ENCODE assay signal across 33 cellular contexts in the genomic region with DNA sequence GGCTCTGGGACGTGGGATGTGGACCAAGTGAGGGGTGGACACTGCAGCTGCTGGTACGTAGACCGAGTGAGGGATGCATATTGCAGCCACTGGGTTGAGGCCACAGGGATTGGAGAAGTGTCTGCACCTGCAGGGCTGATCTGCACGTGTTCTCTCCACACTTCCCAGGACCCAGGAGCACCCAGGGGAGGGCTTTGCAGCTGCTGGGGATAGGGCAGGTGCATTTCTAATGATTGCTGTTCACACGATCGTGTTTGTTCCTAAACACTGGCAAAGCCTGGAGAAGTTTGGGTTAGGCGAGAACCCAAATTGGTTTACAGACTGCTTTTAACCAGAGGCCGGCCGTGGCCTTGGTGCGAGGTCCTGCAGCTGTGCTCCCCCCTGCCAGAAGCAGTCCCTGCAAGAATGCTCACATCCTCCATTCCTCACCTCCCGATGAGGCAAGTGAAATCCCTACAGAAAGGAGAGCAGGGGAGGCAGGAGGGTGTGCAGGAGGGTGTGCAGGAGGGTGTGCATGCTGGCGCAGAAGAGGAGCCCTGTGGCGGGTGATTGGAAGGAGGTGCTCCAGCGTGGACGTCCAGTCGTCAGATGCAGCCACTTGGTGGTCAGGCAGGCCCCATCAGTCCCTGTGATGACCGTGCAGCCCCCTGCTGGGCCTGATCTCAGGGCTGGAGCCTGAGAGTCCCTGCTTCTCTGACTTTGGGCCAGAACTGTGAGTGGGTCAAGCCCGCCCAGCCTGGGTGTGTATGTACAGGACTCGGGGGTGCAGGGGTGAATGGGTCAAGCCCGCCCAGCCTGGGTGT. TPM values are rescaled to one million over a fixed set of nuclear protein-coding genes. Genes with fewer than 3 reads are reported as not detected.
DNase-seq lines count a peak whose midpoint lies in the region; ATAC-seq, FAIRE-seq and TF ChIP-seq lines count a peak whose summit lies in the region.
"Had no signal": no experiment of that assay in that cellular context is flagged by ENCODE, and none has a peak within 500 bp of the region (broad histone marks: within the 10 kb centered on the region; RNA-seq: fewer than 3 reads in every experiment).

No MANE protein-coding gene starts in this region.

- H3K4me3 ChIP-seq in right atrium auricular region (no peak overlapping the region), suprapubic skin (no peak overlapping the region), gastroesophageal sphincter (no peak overlapping the region)
- H3K4me3 ChIP-seq: GM23338, MG63, ovary, transverse colon had no signal

- no peak for ATAC-seq in Right ventricle myocardium superior (ENCODE audit: poor library complexity)
- no peak for ATAC-seq in gastroesophageal sphincter
- no peak for ATAC-seq in left cardiac atrium
- ATAC-seq: GM23338, natural killer cell, right cardiac atrium, SK-N-SH treated with all-trans-retinoic acid at 6 μM for 48 hours had no signal

- no peak for FAIRE-seq in GM19239 (lab: Jason Lieb, UNC)
- FAIRE-seq: astrocyte, G401.6 had no signal

- TF ChIP-seq CTCF in right atrium auricular region (IDR thresholded peaks at IDR 0.05) (no peak), suprapubic skin (IDR thresholded peaks at IDR 0.05) (no peak), gastroesophageal sphincter (IDR thresholded peaks at IDR 0.05) (no peak)

- 94% methylated on average over 20 of the region's 20 CpGs for WGBS in suprapubic skin
- 88% methylated on average over 5 of the region's 20 CpGs; no CpG with 5 or more reads in 1 of the 2 donors for WGBS in gastroesophageal sphincter (ENCODE audit: low coverage in 1 of 2), 2 donors

- intact Hi-C loops in Right ventricle myocardium superior (cut with DNase I), result no loop called here
- intact Hi-C loops in left cardiac atrium (cut with DNase I), result no loop called here

- H3K4me1 ChIP-seq in right atrium auricular region (peaks cover 0 to 15% of the 10 kb centered on the region in 2 donors), suprapubic skin (peaks cover 6% of the 10 kb centered on the region), gastroesophageal sphincter (peaks cover 0 to 18% (median 0%) of the 10 kb centered on the region in 3 donors)

- H3K27me3 ChIP-seq in right atrium auricular region (no peaks in the 10 kb centered on the region), suprapubic skin (peaks cover 18% of the 10 kb centered on the region), gastroesophageal sphincter (peaks cover 9% of the 10 kb centered on the region)
- H3K27me3 ChIP-seq: heart right ventricle, MG63, ovary, transverse colon had no signal

- no peaks in the 10 kb centered on the region for H3K9me3 ChIP-seq in right atrium auricular region
- no peaks in the 10 kb centered on the region for H3K9me3 ChIP-seq in suprapubic skin
- no peaks in the 10 kb centered on the region for H3K9me3 ChIP-seq in gastroesophageal sphincter
- H3K9me3 ChIP-seq: heart right ventricle, MG63, ovary, transverse colon had no signal

- H3K27ac ChIP-seq in right atrium auricular region (no peak overlapping the region), suprapubic skin (no peak overlapping the region), gastroesophageal sphincter (no peak overlapping the region)
- H3K27ac ChIP-seq: ovary, transverse colon had no signal

- peak; percentile 51 for DNase-seq in right atrium auricular region (ENCODE audit: low spot score)
- no peak for DNase-seq in Right ventricle myocardium superior
- peak; percentile 66 for DNase-seq in NCI-H345 (lab: John Stamatoyannopoulos, UW)
- DNase-seq in islet precursor cell, result peak; percentile 51
- peak; percentile 54 to 72 for DNase-seq in suprapubic skin (ENCODE audit: low spot score in 2 of 2)
- DNase-seq in left cardiac atrium, result no peak
- no peak for DNase-seq in GM19239 (ENCODE audit: insufficient read length, low spot score)
- DNase-seq: activated CD4-positive, alpha-beta T cell treated with anti-CD3 and anti-CD28 coated beads, Interleukin-2, amount 10 ng/mL, durations not matched to agents 24 days and 14 days; activated naive CD8-positive, alpha-beta T cell treated with anti-CD3 and anti-CD28 coated beads, Interleukin-2, amount 10 ng/mL, durations not matched to agents 7 days and 5 days; cerebellar nuclear complex; DMS 273 treated with DMSO at 0.1 percent for 48 hours; effector CD4-positive, alpha-beta T cell; foreskin fibroblast; heart right ventricle; KBM-7; left ventricle myocardium superior; MG63; midbrain; NCI-H748 treated with DMSO at 0.1 percent for 48 hours; ovary; right cardiac atrium; transverse colon had no signal

- H3K36me3 ChIP-seq in right atrium auricular region, result no peaks in the 10 kb centered on the region
- H3K36me3 ChIP-seq in suprapubic skin, result no peaks in the 10 kb centered on the region
- no peaks in the 10 kb centered on the region for H3K36me3 ChIP-seq in gastroesophageal sphincter
- H3K36me3 ChIP-seq: heart right ventricle, MG63, ovary, transverse colon had no signal

- TF ChIP-seq POLR2A in suprapubic skin (IDR thresholded peaks at IDR 0.05), result no peak
- TF ChIP-seq POLR2A in gastroesophageal sphincter (IDR thresholded peaks at IDR 0.05), result no peak

- TF ChIP-seq EP300 in suprapubic skin (IDR thresholded peaks at IDR 0.05) (no peak), gastroesophageal sphincter (IDR thresholded peaks at IDR 0.05) (no peak)

RNA-seq across cellular contexts. Expression of a gene that starts 55.6 kb away (rescaled TPM):
- total RNA-seq in right atrium auricular region (under 1 TPM in 1 of 2 donors, not detected in 1; 0.08 TPM), Right ventricle myocardium superior (1.0 TPM), suprapubic skin (1 to 10 TPM in 2 of 4 donors, under 1 TPM in 2; 0.64 to 2.6 (median 1.5) TPM), gastroesophageal sphincter (under 1 TPM in 3 of 4 donors, not detected in 1; 0.10 to 0.54 (median 0.23) TPM), left cardiac atrium (under 1 TPM; 0.18 to 0.79 TPM)
- total RNA-seq: activated CD4-positive, alpha-beta T cell treated with anti-CD3 and anti-CD28 coated beads, Interleukin-2, amount 10 ng/mL, durations not matched to agents 24 days and 14 days; activated naive CD8-positive, alpha-beta T cell treated with anti-CD3 and anti-CD28 coated beads, Interleukin-2, amount 10 ng/mL, durations not matched to agents 7 days and 5 days; activated T-helper 2 cell treated with anti-CD3 and anti-CD28 coated beads, Interferon-gamma antibody, Interleukin-2, Interleukin-4, amounts not matched to agents 10 μg/mL and 5 μg/mL and 100 μg/mL, durations not matched to agents 14 hours and 24 hours and 36 hours; astrocyte; epithelial cell of proximal tubule; HT1080; natural killer cell; OCI-LY7; T-helper 2 cell treated with Interferon-gamma antibody and Interleukin-4, amounts not matched to agents 100 ng/mL and 5 ng/mL, for 36 hours had no signal

Comparison
In these comparisons a context has a peak if more than half of its experiments do, and no peak if none do; other contexts are left out.
1. DNase-seq: peak in right atrium auricular region (single experiment), NCI-H345 (single experiment), islet precursor cell (single experiment) and suprapubic skin (2 of 2); none in Right ventricle myocardium superior (single experiment), left cardiac atrium (single experiment) and GM19239 (single experiment).